24 cellular contexts compared by ENCODE assay signal in genomic region chr9:18877984-18878383, GRCh38.
"Had no signal": no experiment of that assay in that cellular context is flagged by ENCODE, and none has a peak within 500 bp of the region (broad histone marks: within the 10 kb centered on the region; RNA-seq: fewer than 3 reads in every experiment).

No MANE protein-coding gene starts in this region.

- ATAC-seq: effector memory CD8-positive, alpha-beta T cell; esophagus mucosa; foreskin keratinocyte; gastrocnemius medialis; gastroesophageal sphincter; heart left ventricle; heart right ventricle had no signal

- H3K27ac ChIP-seq: colonic mucosa, coronary artery, dorsolateral prefrontal cortex, epithelial cell of prostate, esophagus muscularis mucosa, esophagus squamous epithelium, foreskin keratinocyte, gastrocnemius medialis, gastroesophageal sphincter, heart left ventricle, heart right ventricle had no signal

- H3K27me3 ChIP-seq: colonic mucosa, dorsolateral prefrontal cortex, esophagus muscularis mucosa, esophagus squamous epithelium, gastrocnemius medialis, gastroesophageal sphincter, heart left ventricle, heart right ventricle had no signal

- H3K9me3 ChIP-seq: colonic mucosa, esophagus squamous epithelium, gastrocnemius medialis had no signal

- H3K4me1 ChIP-seq: colonic mucosa, esophagus muscularis mucosa, esophagus squamous epithelium, foreskin keratinocyte, gastrocnemius medialis, gastroesophageal sphincter, heart left ventricle, heart right ventricle had no signal

- H3K36me3 ChIP-seq: colonic mucosa, esophagus squamous epithelium, gastrocnemius medialis, heart left ventricle had no signal

- H3K4me3 ChIP-seq: colonic mucosa, coronary artery, dorsolateral prefrontal cortex, esophagus muscularis mucosa, esophagus squamous epithelium, gastrocnemius medialis, gastroesophageal sphincter, heart left ventricle, heart right ventricle had no signal

- DNase-seq: colonic mucosa; cortex of kidney; dermis blood vessel endothelial cell; dorsolateral prefrontal cortex; effector CD4-positive, alpha-beta T cell; effector CD8-positive, alpha-beta T cell; effector memory CD4-positive, alpha-beta T cell; effector memory CD8-positive, alpha-beta T cell; endodermal cell; erythroblast; esophagus squamous epithelium; foreskin fibroblast; foreskin keratinocyte; foreskin melanocyte; gastrocnemius medialis; glutamatergic neuron; head of caudate nucleus; heart left ventricle; heart right ventricle had no signal
